ENCODE assay signal across 11 cellular contexts in genomic region chr7:31948041-31948440, GRCh38.
DNase-seq lines count a peak whose midpoint lies in the region; ATAC-seq, FAIRE-seq and TF ChIP-seq lines count a peak whose summit lies in the region.
"Had no signal": no experiment of that assay in that cellular context is flagged by ENCODE, and none has a peak within 500 bp of the region (broad histone marks: within the 10 kb centered on the region; RNA-seq: fewer than 3 reads in every experiment).

No MANE protein-coding gene starts in this region.

- TF ChIP-seq CTCF in astrocyte of the cerebellum (IDR thresholded peaks at IDR 0.05; ENCODE audit: low read depth, low read length, missing control alignments) (no peak), MM.1S (IDR thresholded peaks at IDR 0.05; ENCODE audit: low read length) (no peak)

- no peaks in the 10 kb centered on the region for H4K20me1 ChIP-seq in MM.1S (ENCODE audit: insufficient read depth, low read length)
- H4K20me1 ChIP-seq: BLaER1 treated with 17β-estradiol and CSF1 and Interleukin-3, amounts not matched to agents 10 nM and 100 nM had no signal

- H2AFZ ChIP-seq in MM.1S (ENCODE audit: low read length): no peak overlapping the region

- H3K4me1 Mint-ChIP-seq in activated T-cell treated with anti-CD3 and anti-CD28 coated beads, Interleukin-2, amount 50 U/mL, for 24 hours (ENCODE audit: low read depth): no peaks in the 10 kb centered on the region

- FAIRE-seq in H54 (lab: Jason Lieb, UNC): peak; percentile 90

- peaks cover 9% of the 10 kb centered on the region for H3K9me3 Mint-ChIP-seq in activated T-cell treated with anti-CD3 and anti-CD28 coated beads, Interleukin-2, amount 50 U/mL, for 24 hours

- H3K4me2 ChIP-seq in MM.1S (ENCODE audit: low read depth, low read length): no peak overlapping the region
- H3K4me2 ChIP-seq: BLaER1 treated with 17β-estradiol and CSF1 and Interleukin-3, amounts not matched to agents 10 nM and 100 nM had no signal

- H3K9me2 ChIP-seq in MM.1S (replicated peaks; ENCODE audit: insufficient read depth, low read length): no peaks in the 10 kb centered on the region

- H3K4me3 ChIP-seq in astrocyte of the cerebellum (ENCODE audit: low read depth, low read length) (no peak overlapping the region), MM.1S (ENCODE audit: low read length) (no peak overlapping the region)
- H3K4me3 ChIP-seq: adrenal gland; BLaER1 treated with 17β-estradiol and CSF1 and Interleukin-3, amounts not matched to agents 10 nM and 100 nM had no signal

- H3K9ac ChIP-seq in MM.1S (ENCODE audit: low read length): no peak overlapping the region
- H3K9ac ChIP-seq: BLaER1 treated with 17β-estradiol and CSF1 and Interleukin-3, amounts not matched to agents 10 nM and 100 nM had no signal

- in situ Hi-C loops in astrocyte of the cerebellum (cut with HindIII; ENCODE audit: low sequenced_read_pairs): no loop called here

- no peak for TF ChIP-seq POLR2A in H54 (IDR thresholded peaks at IDR 0.05; ENCODE audit: low read depth, low read length)

- no peaks in the 10 kb centered on the region for H3K4me1 ChIP-seq in MM.1S (ENCODE audit: low read length)
- H3K4me1 ChIP-seq: adrenal gland had no signal

- H3K36me3 ChIP-seq in MM.1S (replicated peaks; ENCODE audit: insufficient read depth, low read length): no peaks in the 10 kb centered on the region
- H3K36me3 ChIP-seq: adrenal gland; BLaER1 treated with 17β-estradiol and CSF1 and Interleukin-3, amounts not matched to agents 10 nM and 100 nM had no signal

- no peaks in the 10 kb centered on the region for H3K27me3 ChIP-seq in MM.1S (replicated peaks; ENCODE audit: insufficient read depth, low read length)
- H3K27me3 ChIP-seq: adrenal gland; BLaER1 treated with 17β-estradiol and CSF1 and Interleukin-3, amounts not matched to agents 10 nM and 100 nM had no signal

- no peaks in the 10 kb centered on the region for H3F3A ChIP-seq in MM.1S (ENCODE audit: insufficient read depth, low read length)

- no peaks in the 10 kb centered on the region for H3K27me3 Mint-ChIP-seq in activated T-cell treated with anti-CD3 and anti-CD28 coated beads, Interleukin-2, amount 50 U/mL, for 24 hours

- DNase-seq in AG08396 (ENCODE audit: low spot score): peak; percentile 52
- DNase-seq in H54 (ENCODE audit: insufficient read length, low spot score): peak; percentile 45
- peak; percentile 80 for DNase-seq in astrocyte of the cerebellum (ENCODE audit: low read depth)
- DNase-seq in left colon: no peak
- no peak for DNase-seq in MM.1S
- DNase-seq in activated CD4-positive, alpha-beta T cell treated with anti-CD3 and anti-CD28 coated beads for 48 hours: no peak
- no peak for DNase-seq in activated T-cell treated with anti-CD3 and anti-CD28 coated beads, Interleukin-2, amount 50 U/mL, for 24 hours
- DNase-seq: activated CD4-positive, alpha-beta T cell treated with anti-CD3 and anti-CD28 coated beads, Interleukin-2, amount 50 U/mL, for 1 hour; adrenal gland had no signal

- H3K79me2 ChIP-seq in MM.1S (ENCODE audit: low read length): no peaks in the 10 kb centered on the region

- intact Hi-C loops in left colon (cut with DNase I, micrococcal nuclease): no loop called here

- H3K4me3 Mint-ChIP-seq in activated T-cell treated with anti-CD3 and anti-CD28 coated beads, Interleukin-2, amount 50 U/mL, for 24 hours: no peak overlapping the region

- H3K27ac Mint-ChIP-seq in activated T-cell treated with anti-CD3 and anti-CD28 coated beads, Interleukin-2, amount 50 U/mL, for 24 hours: no peak overlapping the region

- ATAC-seq in left colon (peak; percentile 100), GM21576 (IDR thresholded peaks at IDR 0.05; ENCODE audit: unreplicated experiment) (no peak)

- no peak overlapping the region for H3K27ac ChIP-seq in MM.1S (ENCODE audit: low read length)
- H3K27ac ChIP-seq: adrenal gland; BLaER1 treated with 17β-estradiol and CSF1 and Interleukin-3, amounts not matched to agents 10 nM and 100 nM had no signal

- no peaks in the 10 kb centered on the region for H3K9me3 ChIP-seq in MM.1S (replicated peaks; ENCODE audit: insufficient read depth, low read length)

- no peaks in the 10 kb centered on the region for H3K36me3 Mint-ChIP-seq in activated T-cell treated with anti-CD3 and anti-CD28 coated beads, Interleukin-2, amount 50 U/mL, for 24 hours (ENCODE audit: low read depth)

Comparison
In these comparisons a context has a peak if more than half of its experiments do, and no peak if none do; other contexts are left out.
1. DNase-seq: peak in AG08396 (single experiment), H54 (single experiment) and astrocyte of the cerebellum (single experiment); none in left colon (0 of 2), MM.1S (single experiment), activated CD4-positive, alpha-beta T cell treated with anti-CD3 and anti-CD28 coated beads for 48 hours (single experiment) and activated T-cell treated with anti-CD3 and anti-CD28 coated beads, Interleukin-2, amount 50 U/mL, for 24 hours (single experiment).